ENCODE assay signal across 1 cellular context in the genomic region with DNA sequence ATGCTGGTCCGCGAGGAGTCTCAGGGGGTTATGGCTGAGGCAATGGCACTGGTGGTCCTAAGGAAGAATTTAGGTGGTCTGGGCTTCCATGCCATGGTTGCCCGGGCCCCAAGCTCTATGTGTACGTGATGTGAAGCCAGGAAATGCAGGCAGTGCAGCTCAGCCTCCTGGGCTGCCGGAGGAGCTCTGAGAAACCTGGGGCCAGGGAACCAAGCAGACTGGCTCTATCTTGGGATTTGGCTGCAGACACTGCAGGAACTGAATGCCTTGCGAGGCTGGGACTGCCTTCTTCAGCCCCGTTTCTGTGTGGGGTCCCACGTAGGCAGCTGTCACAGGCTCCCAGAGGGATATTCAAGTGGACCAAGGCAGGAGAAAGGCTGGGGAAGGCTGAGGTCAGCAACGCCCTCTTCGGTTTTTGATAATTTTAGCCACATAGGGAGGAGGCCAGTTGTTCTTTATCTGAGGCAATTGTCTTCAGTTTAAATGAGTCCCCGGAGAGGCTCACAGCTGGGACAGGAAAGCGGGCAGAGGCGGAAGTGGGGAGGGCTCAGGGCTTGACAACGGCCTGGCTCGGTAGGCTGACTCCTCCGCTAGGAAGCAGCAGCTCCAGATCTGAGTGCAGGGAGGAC.
TF ChIP-seq lines count a peak whose summit lies in the region.

No MANE protein-coding gene starts in this region.

TF ChIP-seq in SK-N-SH, 30 proteins besides CTCF, POLR2A, EP300 and RAD21 (continued from another document):
- TF ChIP-seq, protein P1, sequence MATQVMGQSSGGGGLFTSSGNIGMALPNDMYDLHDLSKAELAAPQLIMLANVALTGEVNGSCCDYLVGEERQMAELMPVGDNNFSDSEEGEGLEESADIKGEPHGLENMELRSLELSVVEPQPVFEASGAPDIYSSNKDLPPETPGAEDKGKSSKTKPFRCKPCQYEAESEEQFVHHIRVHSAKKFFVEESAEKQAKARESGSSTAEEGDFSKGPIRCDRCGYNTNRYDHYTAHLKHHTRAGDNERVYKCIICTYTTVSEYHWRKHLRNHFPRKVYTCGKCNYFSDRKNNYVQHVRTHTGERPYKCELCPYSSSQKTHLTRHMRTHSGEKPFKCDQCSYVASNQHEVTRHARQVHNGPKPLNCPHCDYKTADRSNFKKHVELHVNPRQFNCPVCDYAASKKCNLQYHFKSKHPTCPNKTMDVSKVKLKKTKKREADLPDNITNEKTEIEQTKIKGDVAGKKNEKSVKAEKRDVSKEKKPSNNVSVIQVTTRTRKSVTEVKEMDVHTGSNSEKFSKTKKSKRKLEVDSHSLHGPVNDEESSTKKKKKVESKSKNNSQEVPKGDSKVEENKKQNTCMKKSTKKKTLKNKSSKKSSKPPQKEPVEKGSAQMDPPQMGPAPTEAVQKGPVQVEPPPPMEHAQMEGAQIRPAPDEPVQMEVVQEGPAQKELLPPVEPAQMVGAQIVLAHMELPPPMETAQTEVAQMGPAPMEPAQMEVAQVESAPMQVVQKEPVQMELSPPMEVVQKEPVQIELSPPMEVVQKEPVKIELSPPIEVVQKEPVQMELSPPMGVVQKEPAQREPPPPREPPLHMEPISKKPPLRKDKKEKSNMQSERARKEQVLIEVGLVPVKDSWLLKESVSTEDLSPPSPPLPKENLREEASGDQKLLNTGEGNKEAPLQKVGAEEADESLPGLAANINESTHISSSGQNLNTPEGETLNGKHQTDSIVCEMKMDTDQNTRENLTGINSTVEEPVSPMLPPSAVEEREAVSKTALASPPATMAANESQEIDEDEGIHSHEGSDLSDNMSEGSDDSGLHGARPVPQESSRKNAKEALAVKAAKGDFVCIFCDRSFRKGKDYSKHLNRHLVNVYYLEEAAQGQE (IDR thresholded peaks at IDR 0.05; ENCODE audit: low read depth, low read length) = no peak
- no peak for TF ChIP-seq CHD2 (IDR thresholded peaks at IDR 0.05; ENCODE audit: low read length, partially characterized antibody)
- no peak for TF ChIP-seq ELF1 (IDR thresholded peaks at IDR 0.05)
- TF ChIP-seq SIN3A (IDR thresholded peaks at IDR 0.05; ENCODE audit: borderline replicate concordance, low read depth, low read length) = no peak
- no peak for TF ChIP-seq NFIC (IDR thresholded peaks at IDR 0.05; ENCODE audit: borderline replicate concordance)
- TF ChIP-seq GATA2 (CRISPR knock-in tag; IDR thresholded peaks at IDR 0.05) = no peak
- no peak for TF ChIP-seq MXI1 (IDR thresholded peaks at IDR 0.05; ENCODE audit: low read depth, low read length)
- TF ChIP-seq TAF1 (IDR thresholded peaks at IDR 0.05; ENCODE audit: borderline replicate concordance, low read depth, low read length) = no peak
